36 cellular contexts compared by ENCODE assay signal in genomic region chr11:62482753-62483152, GRCh38.
"Had no signal": no experiment of that assay in that cellular context is flagged by ENCODE, and none has a peak within 500 bp of the region (broad histone marks: within the 10 kb centered on the region; RNA-seq: fewer than 3 reads in every experiment).

No MANE protein-coding gene starts in this region.

- H3K4me3 Mint-ChIP-seq: activated B cell treated with CpG ODN at 0.5 μM for 24 hours; activated CD4-positive, alpha-beta memory T cell treated with anti-CD3 and anti-CD28 coated beads, Interleukin-2, amount 10 ng/mL, durations not matched to agents 7 days and 5 days; activated CD8-positive, alpha-beta memory T cell treated with anti-CD3 and anti-CD28 coated beads, Interleukin-2, amount 10 ng/mL, durations not matched to agents 7 days and 5 days; activated naive CD8-positive, alpha-beta T cell treated with anti-CD3 and anti-CD28 coated beads for 36 hours; activated T-cell treated with anti-CD3 and anti-CD28 coated beads, Interleukin-2, amount 50 U/mL, for 72 hours; activated T-helper 17 cell treated with anti-CD3 and anti-CD28 coated beads, Interleukin-2, amount 50 U/mL, for 72 hours had no signal

- ATAC-seq: activated CD8-positive, alpha-beta memory T cell treated with anti-CD3 and anti-CD28 coated beads, Interleukin-2, amount 10 ng/mL, durations not matched to agents 7 days and 5 days; activated T-cell treated with anti-CD3 and anti-CD28 coated beads, Interleukin-2, amount 50 U/mL, for 72 hours; activated T-helper 17 cell treated with anti-CD3 and anti-CD28 coated beads, Interleukin-2, amount 50 U/mL, for 72 hours; PC-3; Right ventricle myocardium inferior; SK-N-SH treated with all-trans-retinoic acid at 6 μM for 48 hours had no signal

- DNase-seq: activated B cell treated with CpG ODN at 0.5 μM for 24 hours; activated CD4-positive, alpha-beta memory T cell treated with anti-CD3 and anti-CD28 coated beads, Interleukin-2, amount 10 ng/mL, durations not matched to agents 7 days and 5 days; activated CD4-positive, alpha-beta T cell treated with anti-CD3 and anti-CD28 coated beads for 48 hours; activated CD4-positive, CD25-positive, alpha-beta regulatory T cell treated with anti-CD3 and anti-CD28 coated beads, Interleukin-2, amount 50 U/mL, for 72 hours; activated CD8-positive, alpha-beta memory T cell treated with anti-CD3 and anti-CD28 coated beads for 24 hours; activated CD8-positive, alpha-beta memory T cell treated with anti-CD3 and anti-CD28 coated beads, Interleukin-2, amount 10 ng/mL, durations not matched to agents 7 days and 5 days; activated effector memory CD4-positive, alpha-beta T cell treated with anti-CD3 and anti-CD28 coated beads, Interleukin-2, amount 50 U/mL, for 16 hours; activated naive CD4-positive, alpha-beta T cell; activated naive CD4-positive, alpha-beta T cell treated with anti-CD3 and anti-CD28 coated beads, Interleukin-2, amount 50 U/mL, for 16 hours; activated naive CD8-positive, alpha-beta T cell treated with anti-CD3 and anti-CD28 coated beads for 36 hours; activated T-cell treated with anti-CD3 and anti-CD28 coated beads, Interleukin-2, amount 50 U/mL, for 1 hour; activated T-cell treated with anti-CD3 and anti-CD28 coated beads, Interleukin-2, amount 50 U/mL, for 72 hours; amniotic stem cell; aorta; brain microvascular endothelial cell; Karpas-422; KBM-7; NCI-H1105; NCI-H1417 treated with DMSO at 0.1 percent for 48 hours; NCI-H1930; NCI-H2081 treated with DMSO at 0.1 percent for 48 hours; NCI-H226; NCI-H526; NCI-H748 treated with DMSO at 0.1 percent for 48 hours; NK-92 treated with Interleukin-12 subunit alpha and Interleukin-12 subunit beta, amount 100 ng/mL, for 24 hours; PC-3; SIG-M5; SW 1271; T-helper 1 cell; T-helper 2 cell; T-helper 9 cell had no signal

- H3K9me3 Mint-ChIP-seq: activated B cell treated with CpG ODN at 0.5 μM for 24 hours; activated CD4-positive, alpha-beta memory T cell treated with anti-CD3 and anti-CD28 coated beads, Interleukin-2, amount 10 ng/mL, durations not matched to agents 7 days and 5 days; activated naive CD8-positive, alpha-beta T cell treated with anti-CD3 and anti-CD28 coated beads for 36 hours; activated T-cell treated with anti-CD3 and anti-CD28 coated beads, Interleukin-2, amount 50 U/mL, for 72 hours; activated T-helper 17 cell treated with anti-CD3 and anti-CD28 coated beads, Interleukin-2, amount 50 U/mL, for 72 hours had no signal

- H3K4me1 Mint-ChIP-seq: activated B cell treated with CpG ODN at 0.5 μM for 24 hours; activated CD4-positive, alpha-beta memory T cell treated with anti-CD3 and anti-CD28 coated beads, Interleukin-2, amount 10 ng/mL, durations not matched to agents 7 days and 5 days; activated T-helper 17 cell treated with anti-CD3 and anti-CD28 coated beads, Interleukin-2, amount 50 U/mL, for 72 hours had no signal

- H3K27ac Mint-ChIP-seq: activated B cell treated with CpG ODN at 0.5 μM for 24 hours; activated CD4-positive, alpha-beta memory T cell treated with anti-CD3 and anti-CD28 coated beads, Interleukin-2, amount 10 ng/mL, durations not matched to agents 7 days and 5 days; activated CD8-positive, alpha-beta memory T cell treated with anti-CD3 and anti-CD28 coated beads, Interleukin-2, amount 10 ng/mL, durations not matched to agents 7 days and 5 days; activated naive CD8-positive, alpha-beta T cell treated with anti-CD3 and anti-CD28 coated beads for 36 hours; activated T-cell treated with anti-CD3 and anti-CD28 coated beads, Interleukin-2, amount 50 U/mL, for 72 hours; activated T-helper 17 cell treated with anti-CD3 and anti-CD28 coated beads, Interleukin-2, amount 50 U/mL, for 72 hours had no signal

- H3K27ac ChIP-seq: brain microvascular endothelial cell, RWPE1, VCaP had no signal

- H3K36me3 ChIP-seq: brain microvascular endothelial cell had no signal

- H3K27me3 Mint-ChIP-seq: activated CD8-positive, alpha-beta memory T cell treated with anti-CD3 and anti-CD28 coated beads, Interleukin-2, amount 10 ng/mL, durations not matched to agents 7 days and 5 days; activated naive CD8-positive, alpha-beta T cell treated with anti-CD3 and anti-CD28 coated beads for 36 hours; activated T-helper 17 cell treated with anti-CD3 and anti-CD28 coated beads, Interleukin-2, amount 50 U/mL, for 72 hours had no signal

- H3K36me3 Mint-ChIP-seq: activated CD8-positive, alpha-beta memory T cell treated with anti-CD3 and anti-CD28 coated beads, Interleukin-2, amount 10 ng/mL, durations not matched to agents 7 days and 5 days; activated naive CD8-positive, alpha-beta T cell treated with anti-CD3 and anti-CD28 coated beads for 36 hours had no signal

- H3K27me3 ChIP-seq: brain microvascular endothelial cell had no signal
